ENCODE assay signal across 2 cellular contexts in the genomic region with DNA sequence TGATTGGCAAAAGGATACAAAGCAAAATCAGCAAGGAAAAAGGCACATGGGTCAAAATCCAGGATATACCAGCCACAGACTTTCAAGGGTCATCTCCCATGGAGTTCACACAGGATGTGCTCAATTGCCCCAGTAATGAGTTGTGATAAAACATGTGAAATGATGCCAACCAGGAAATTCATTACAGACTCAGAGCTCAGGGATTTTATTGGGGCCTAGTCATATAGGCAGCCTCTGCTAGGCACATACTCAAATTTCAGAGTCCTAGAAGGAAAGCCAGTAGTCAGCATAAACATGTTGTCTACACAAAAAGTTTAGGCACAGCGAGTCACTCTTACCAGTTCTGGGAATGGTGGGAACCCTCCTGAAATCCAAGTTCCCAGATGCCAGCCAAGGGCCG.
TF ChIP-seq lines count a peak whose summit lies in the region.

No MANE protein-coding gene starts in this region.

TF ChIP-seq in SK-N-SH treated with all-trans-retinoic acid at 6 μM for 48 hours, 23 proteins besides CTCF, POLR2A, EP300 and RAD21 (continued from another document):
- TF ChIP-seq ARNTL (CRISPR knock-in tag; IDR thresholded peaks at IDR 0.05; ENCODE audit: borderline replicate concordance, low read depth): no peak

TF ChIP-seq in GM23338, 12 proteins besides CTCF, POLR2A, EP300 and RAD21 (continued from another document):
- TF ChIP-seq, protein P1, sequence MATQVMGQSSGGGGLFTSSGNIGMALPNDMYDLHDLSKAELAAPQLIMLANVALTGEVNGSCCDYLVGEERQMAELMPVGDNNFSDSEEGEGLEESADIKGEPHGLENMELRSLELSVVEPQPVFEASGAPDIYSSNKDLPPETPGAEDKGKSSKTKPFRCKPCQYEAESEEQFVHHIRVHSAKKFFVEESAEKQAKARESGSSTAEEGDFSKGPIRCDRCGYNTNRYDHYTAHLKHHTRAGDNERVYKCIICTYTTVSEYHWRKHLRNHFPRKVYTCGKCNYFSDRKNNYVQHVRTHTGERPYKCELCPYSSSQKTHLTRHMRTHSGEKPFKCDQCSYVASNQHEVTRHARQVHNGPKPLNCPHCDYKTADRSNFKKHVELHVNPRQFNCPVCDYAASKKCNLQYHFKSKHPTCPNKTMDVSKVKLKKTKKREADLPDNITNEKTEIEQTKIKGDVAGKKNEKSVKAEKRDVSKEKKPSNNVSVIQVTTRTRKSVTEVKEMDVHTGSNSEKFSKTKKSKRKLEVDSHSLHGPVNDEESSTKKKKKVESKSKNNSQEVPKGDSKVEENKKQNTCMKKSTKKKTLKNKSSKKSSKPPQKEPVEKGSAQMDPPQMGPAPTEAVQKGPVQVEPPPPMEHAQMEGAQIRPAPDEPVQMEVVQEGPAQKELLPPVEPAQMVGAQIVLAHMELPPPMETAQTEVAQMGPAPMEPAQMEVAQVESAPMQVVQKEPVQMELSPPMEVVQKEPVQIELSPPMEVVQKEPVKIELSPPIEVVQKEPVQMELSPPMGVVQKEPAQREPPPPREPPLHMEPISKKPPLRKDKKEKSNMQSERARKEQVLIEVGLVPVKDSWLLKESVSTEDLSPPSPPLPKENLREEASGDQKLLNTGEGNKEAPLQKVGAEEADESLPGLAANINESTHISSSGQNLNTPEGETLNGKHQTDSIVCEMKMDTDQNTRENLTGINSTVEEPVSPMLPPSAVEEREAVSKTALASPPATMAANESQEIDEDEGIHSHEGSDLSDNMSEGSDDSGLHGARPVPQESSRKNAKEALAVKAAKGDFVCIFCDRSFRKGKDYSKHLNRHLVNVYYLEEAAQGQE (IDR thresholded peaks at IDR 0.05; ENCODE audit: unreplicated experiment): no peak
- TF ChIP-seq NANOG (IDR thresholded peaks at IDR 0.05; ENCODE audit: borderline replicate concordance) (no peak), EZH2 (IDR thresholded peaks at IDR 0.05; ENCODE audit: low read depth, unreplicated experiment) (no peak), ZNF114 (CRISPR knock-in tag; IDR thresholded peaks at IDR 0.05) (no peak), ZNF331 (CRISPR knock-in tag; IDR thresholded peaks at IDR 0.05; ENCODE audit: low read depth) (no peak), POLR2AphosphoS5 (IDR thresholded peaks at IDR 0.05; ENCODE audit: low read depth) (no peak), EZH2phosphoT487 (IDR thresholded peaks at IDR 0.05; ENCODE audit: unreplicated experiment) (no peak)
- TF ChIP-seq, protein P2, sequence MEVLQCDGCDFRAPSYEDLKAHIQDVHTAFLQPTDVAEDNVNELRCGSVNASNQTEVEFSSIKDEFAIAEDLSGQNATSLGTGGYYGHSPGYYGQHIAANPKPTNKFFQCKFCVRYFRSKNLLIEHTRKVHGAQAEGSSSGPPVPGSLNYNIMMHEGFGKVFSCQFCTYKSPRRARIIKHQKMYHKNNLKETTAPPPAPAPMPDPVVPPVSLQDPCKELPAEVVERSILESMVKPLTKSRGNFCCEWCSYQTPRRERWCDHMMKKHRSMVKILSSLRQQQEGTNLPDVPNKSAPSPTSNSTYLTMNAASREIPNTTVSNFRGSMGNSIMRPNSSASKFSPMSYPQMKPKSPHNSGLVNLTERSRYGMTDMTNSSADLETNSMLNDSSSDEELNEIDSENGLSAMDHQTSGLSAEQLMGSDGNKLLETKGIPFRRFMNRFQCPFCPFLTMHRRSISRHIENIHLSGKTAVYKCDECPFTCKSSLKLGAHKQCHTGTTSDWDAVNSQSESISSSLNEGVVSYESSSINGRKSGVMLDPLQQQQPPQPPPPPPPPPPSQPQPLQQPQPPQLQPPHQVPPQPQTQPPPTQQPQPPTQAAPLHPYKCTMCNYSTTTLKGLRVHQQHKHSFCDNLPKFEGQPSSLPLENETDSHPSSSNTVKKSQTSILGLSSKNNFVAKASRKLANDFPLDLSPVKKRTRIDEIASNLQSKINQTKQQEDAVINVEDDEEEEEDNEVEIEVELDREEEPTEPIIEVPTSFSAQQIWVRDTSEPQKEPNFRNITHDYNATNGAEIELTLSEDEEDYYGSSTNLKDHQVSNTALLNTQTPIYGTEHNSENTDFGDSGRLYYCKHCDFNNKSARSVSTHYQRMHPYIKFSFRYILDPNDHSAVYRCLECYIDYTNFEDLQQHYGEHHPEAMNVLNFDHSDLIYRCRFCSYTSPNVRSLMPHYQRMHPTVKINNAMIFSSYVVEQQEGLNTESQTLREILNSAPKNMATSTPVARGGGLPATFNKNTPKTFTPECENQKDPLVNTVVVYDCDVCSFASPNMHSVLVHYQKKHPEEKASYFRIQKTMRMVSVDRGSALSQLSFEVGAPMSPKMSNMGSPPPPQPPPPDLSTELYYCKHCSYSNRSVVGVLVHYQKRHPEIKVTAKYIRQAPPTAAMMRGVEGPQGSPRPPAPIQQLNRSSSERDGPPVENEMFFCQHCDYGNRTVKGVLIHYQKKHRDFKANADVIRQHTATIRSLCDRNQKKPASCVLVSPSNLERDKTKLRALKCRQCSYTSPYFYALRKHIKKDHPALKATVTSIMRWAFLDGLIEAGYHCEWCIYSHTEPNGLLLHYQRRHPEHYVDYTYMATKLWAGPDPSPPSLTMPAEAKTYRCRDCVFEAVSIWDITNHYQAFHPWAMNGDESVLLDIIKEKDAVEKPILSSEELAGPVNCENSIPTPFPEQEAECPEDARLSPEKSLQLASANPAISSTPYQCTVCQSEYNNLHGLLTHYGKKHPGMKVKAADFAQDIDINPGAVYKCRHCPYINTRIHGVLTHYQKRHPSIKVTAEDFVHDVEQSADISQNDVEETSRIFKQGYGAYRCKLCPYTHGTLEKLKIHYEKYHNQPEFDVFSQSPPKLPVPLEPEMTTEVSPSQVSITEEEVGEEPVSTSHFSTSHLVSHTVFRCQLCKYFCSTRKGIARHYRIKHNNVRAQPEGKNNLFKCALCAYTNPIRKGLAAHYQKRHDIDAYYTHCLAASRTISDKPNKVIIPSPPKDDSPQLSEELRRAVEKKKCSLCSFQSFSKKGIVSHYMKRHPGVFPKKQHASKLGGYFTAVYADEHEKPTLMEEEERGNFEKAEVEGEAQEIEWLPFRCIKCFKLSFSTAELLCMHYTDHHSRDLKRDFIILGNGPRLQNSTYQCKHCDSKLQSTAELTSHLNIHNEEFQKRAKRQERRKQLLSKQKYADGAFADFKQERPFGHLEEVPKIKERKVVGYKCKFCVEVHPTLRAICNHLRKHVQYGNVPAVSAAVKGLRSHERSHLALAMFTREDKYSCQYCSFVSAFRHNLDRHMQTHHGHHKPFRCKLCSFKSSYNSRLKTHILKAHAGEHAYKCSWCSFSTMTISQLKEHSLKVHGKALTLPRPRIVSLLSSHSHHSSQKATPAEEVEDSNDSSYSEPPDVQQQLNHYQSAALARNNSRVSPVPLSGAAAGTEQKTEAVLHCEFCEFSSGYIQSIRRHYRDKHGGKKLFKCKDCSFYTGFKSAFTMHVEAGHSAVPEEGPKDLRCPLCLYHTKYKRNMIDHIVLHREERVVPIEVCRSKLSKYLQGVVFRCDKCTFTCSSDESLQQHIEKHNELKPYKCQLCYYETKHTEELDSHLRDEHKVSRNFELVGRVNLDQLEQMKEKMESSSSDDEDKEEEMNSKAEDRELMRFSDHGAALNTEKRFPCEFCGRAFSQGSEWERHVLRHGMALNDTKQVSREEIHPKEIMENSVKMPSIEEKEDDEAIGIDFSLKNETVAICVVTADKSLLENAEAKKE (CRISPR knock-in tag; IDR thresholded peaks at IDR 0.05): no peak
- TF ChIP-seq, protein P3, sequence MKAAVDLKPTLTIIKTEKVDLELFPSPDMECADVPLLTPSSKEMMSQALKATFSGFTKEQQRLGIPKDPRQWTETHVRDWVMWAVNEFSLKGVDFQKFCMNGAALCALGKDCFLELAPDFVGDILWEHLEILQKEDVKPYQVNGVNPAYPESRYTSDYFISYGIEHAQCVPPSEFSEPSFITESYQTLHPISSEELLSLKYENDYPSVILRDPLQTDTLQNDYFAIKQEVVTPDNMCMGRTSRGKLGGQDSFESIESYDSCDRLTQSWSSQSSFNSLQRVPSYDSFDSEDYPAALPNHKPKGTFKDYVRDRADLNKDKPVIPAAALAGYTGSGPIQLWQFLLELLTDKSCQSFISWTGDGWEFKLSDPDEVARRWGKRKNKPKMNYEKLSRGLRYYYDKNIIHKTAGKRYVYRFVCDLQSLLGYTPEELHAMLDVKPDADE (IDR thresholded peaks at IDR 0.05): no peak
